Comparison of ENCODE assay signal across 32 cellular contexts in genomic region chr16:10136916-10137315, GRCh38. TPM values are rescaled to one million over a fixed set of nuclear protein-coding genes. Genes with fewer than 3 reads are reported as not detected.
"Had no signal": no experiment of that assay in that cellular context is flagged by ENCODE, and none has a peak within 500 bp of the region (broad histone marks: within the 10 kb centered on the region; RNA-seq: fewer than 3 reads in every experiment).

No MANE protein-coding gene starts in this region.

- H3K27me3 Mint-ChIP-seq: activated naive CD8-positive, alpha-beta T cell treated with anti-CD3 and anti-CD28 coated beads for 36 hours; effector memory CD8-positive, alpha-beta T cell; stimulated activated naive B cell treated with anti-CD40 and anti-IgM and Interleukin-4, amounts not matched to agents 10 μg/mL and 1 μg/mL and 100 μg/mL, for 72 hours had no signal

- H3K27me3 ChIP-seq: adrenal gland, gastroesophageal sphincter, left lung, neutrophil, suprapubic skin, tibial artery, upper lobe of right lung had no signal

- DNase-seq: activated CD4-positive, alpha-beta T cell treated with anti-CD3 and anti-CD28 coated beads for 48 hours; activated CD4-positive, alpha-beta T cell treated with anti-CD3 and anti-CD28 coated beads, Interleukin-2, amount 50 U/mL, for 48 hours; activated CD8-positive, alpha-beta memory T cell treated with anti-CD3 and anti-CD28 coated beads for 24 hours; activated effector memory CD4-positive, alpha-beta T cell treated with Interleukin-2 at 50 U/mL for 16 hours; activated naive CD4-positive, alpha-beta T cell treated with Interleukin-2 at 50 U/mL for 16 hours; activated naive CD8-positive, alpha-beta T cell treated with anti-CD3 and anti-CD28 coated beads for 36 hours; adrenal gland; aorta; caudate nucleus; cortex of kidney; effector memory CD8-positive, alpha-beta T cell; hypothalamus; left lung; lower lobe of right lung; mesenchymal stem cell; stimulated activated CD4-positive, alpha-beta T cell treated with anti-CD3 and anti-CD28 coated beads, Interleukin-1b, Interleukin-23, amount 100 ng/mL, for 48 hours; stimulated activated naive B cell treated with anti-CD40 and anti-IgM and Interleukin-4, amounts not matched to agents 10 μg/mL and 1 μg/mL and 100 μg/mL, for 72 hours; tibial artery; upper lobe of right lung had no signal

- H3K9me3 Mint-ChIP-seq: activated naive CD8-positive, alpha-beta T cell treated with anti-CD3 and anti-CD28 coated beads for 36 hours; effector memory CD8-positive, alpha-beta T cell; natural killer cell treated with Interleukin-12 subunit alpha and Interleukin-12 subunit beta and Interleukin-15 and Interleukin-18, amount 100 ng/mL, for 72 hours had no signal

- H3K4me1 ChIP-seq: adrenal gland, gastroesophageal sphincter, left lung, lower lobe of right lung, suprapubic skin, upper lobe of right lung had no signal

- H3K36me3 ChIP-seq: adrenal gland, gastroesophageal sphincter, left lung, lower lobe of right lung, neutrophil, suprapubic skin, tibial artery, upper lobe of right lung had no signal

- H3K4me3 ChIP-seq: adrenal gland, gastroesophageal sphincter, left lung, lower lobe of right lung, smooth muscle cell, suprapubic skin, tibial artery, upper lobe of right lung had no signal

- H3K27ac Mint-ChIP-seq: activated naive CD8-positive, alpha-beta T cell treated with anti-CD3 and anti-CD28 coated beads for 36 hours; brain; effector memory CD8-positive, alpha-beta T cell; natural killer cell treated with Interleukin-12 subunit alpha and Interleukin-12 subunit beta and Interleukin-15 and Interleukin-18, amount 100 ng/mL, for 72 hours; stimulated activated naive B cell treated with anti-CD40 and anti-IgM and Interleukin-4, amounts not matched to agents 10 μg/mL and 1 μg/mL and 100 μg/mL, for 72 hours had no signal

- H3K4me1 Mint-ChIP-seq: activated naive CD8-positive, alpha-beta T cell treated with anti-CD3 and anti-CD28 coated beads for 36 hours; brain had no signal

- H3K4me3 Mint-ChIP-seq: activated naive CD8-positive, alpha-beta T cell treated with anti-CD3 and anti-CD28 coated beads for 36 hours; brain; effector memory CD8-positive, alpha-beta T cell; natural killer cell treated with Interleukin-12 subunit alpha and Interleukin-12 subunit beta and Interleukin-15 and Interleukin-18, amount 100 ng/mL, for 72 hours; stimulated activated naive B cell treated with anti-CD40 and anti-IgM and Interleukin-4, amounts not matched to agents 10 μg/mL and 1 μg/mL and 100 μg/mL, for 72 hours had no signal

- ATAC-seq: activated CD4-positive, CD25-positive, alpha-beta regulatory T cell treated with anti-CD3 and anti-CD28 coated beads, Interleukin-2, amount 50 U/mL, for 24 hours; effector memory CD8-positive, alpha-beta T cell; gastroesophageal sphincter; left lung; lower lobe of right lung; stimulated activated naive B cell treated with anti-CD40 and anti-IgM and Interleukin-4, amounts not matched to agents 10 μg/mL and 1 μg/mL and 100 μg/mL, for 72 hours; upper lobe of right lung had no signal

- H3K9me3 ChIP-seq: adrenal gland, gastroesophageal sphincter, left lung, lower lobe of right lung, neutrophil, suprapubic skin, tibial artery, upper lobe of right lung had no signal

- H3K27ac ChIP-seq: adrenal gland, gastroesophageal sphincter, left lung, lower lobe of right lung, neutrophil, suprapubic skin, tibial artery, upper lobe of right lung had no signal

- H3K36me3 Mint-ChIP-seq: activated naive CD8-positive, alpha-beta T cell treated with anti-CD3 and anti-CD28 coated beads for 36 hours; brain; natural killer cell treated with Interleukin-12 subunit alpha and Interleukin-12 subunit beta and Interleukin-15 and Interleukin-18, amount 100 ng/mL, for 72 hours; stimulated activated naive B cell treated with anti-CD40 and anti-IgM and Interleukin-4, amounts not matched to agents 10 μg/mL and 1 μg/mL and 100 μg/mL, for 72 hours had no signal

RNA-seq across cellular contexts. Expression of gene GRIN2A, which starts 45.3 kb away (rescaled TPM):
- total RNA-seq: activated naive CD8-positive, alpha-beta T cell treated with anti-CD3 and anti-CD28 coated beads for 36 hours; chondrocyte; endothelial cell of umbilical vein; mononuclear cell; myocyte; natural killer cell treated with Interleukin-12 subunit alpha and Interleukin-12 subunit beta and Interleukin-15 and Interleukin-18, amount 100 ng/mL, for 72 hours; osteocyte; T-helper 1 cell treated with Interleukin-12 subunit alpha and Interleukin-12 subunit beta and Interleukin-4 antibody, amounts not matched to agents 30 ng/mL and 1 ng/mL, for 36 hours had no signal
- polyA plus RNA-seq: endothelial cell of umbilical vein had no signal
